8 cellular contexts compared by ENCODE assay signal in genomic region chr7:100693312-100694195, GRCh38. TPM values are rescaled to one million over a fixed set of nuclear protein-coding genes. Genes with fewer than 3 reads are reported as not detected.
DNase-seq lines count a peak whose midpoint lies in the region; ATAC-seq and TF ChIP-seq lines count a peak whose summit lies in the region.

No MANE protein-coding gene starts in this region.

- ATAC-seq in GM21529 (IDR thresholded peaks at IDR 0.05; ENCODE audit: unreplicated experiment): peak; percentile 25

- peak overlapping the region; percentile 32 for H3K27ac ChIP-seq in DOHH2 (ENCODE audit: low read depth, low read length)
- H3K27ac ChIP-seq in RWPE1: peak overlapping the region; percentile 85
- H3K27ac ChIP-seq in neural progenitor cell: peak overlapping the region; percentile 85

- H3K9me3 Mint-ChIP-seq in neural progenitor cell: no peaks in the 10 kb centered on the region

- H3K79me2 ChIP-seq in DOHH2 (ENCODE audit: control insufficient read depth, low read length): peaks cover 52% of the 10 kb centered on the region
- peaks cover 53% of the 10 kb centered on the region for H3K79me2 ChIP-seq in neural progenitor cell (ENCODE audit: low read depth)

- POLR2A ChIA-PET in RWPE1 (lab: Yijun Ruan, JAX; ENCODE audit: low non-redundant PET): interaction anchor here (1.3 kb wide), 1 partner anchor 12 kb away, joined by 3 read pairs; the partner anchor contains the start of gene POP7

- CTCF ChIA-PET in RWPE1 (lab: Yijun Ruan, JAX): interaction anchor here (0.6 to 2.8 kb wide), 7 partner anchors 12 to 525 kb away, joined by 3 to 15 read pairs (median 3); partner anchors contain the start of genes POP7 and ZNHIT1

- peak overlapping the region; percentile 97 for H3K27ac Mint-ChIP-seq in neural progenitor cell

- H4K20me1 ChIP-seq in DOHH2 (ENCODE audit: control insufficient read depth, insufficient read depth, low read depth, low read length) (peaks cover 25% of the 10 kb centered on the region), neural progenitor cell (ENCODE audit: low read depth) (peaks cover 49% of the 10 kb centered on the region)

- H3K36me3 ChIP-seq in DOHH2 (ENCODE audit: control insufficient read depth, low read length): peaks cover 42% of the 10 kb centered on the region
- no peaks in the 10 kb centered on the region for H3K36me3 ChIP-seq in neural progenitor cell

- H3K4me1 Mint-ChIP-seq in neural progenitor cell: peaks cover 41% of the 10 kb centered on the region

- peak overlapping the region; percentile 99 for H3K4me3 Mint-ChIP-seq in neural progenitor cell

- in situ Hi-C loops in G401 (cut with HindIII; ENCODE audit: low sequenced_read_pairs): no loop called here

- no peak for TF ChIP-seq POLR2A in erythroblast (IDR thresholded peaks at IDR 0.05; ENCODE audit: low read length)

- H3K9me3 ChIP-seq in DOHH2 (ENCODE audit: control insufficient read depth, insufficient read depth, low read length) (no peaks in the 10 kb centered on the region), neural progenitor cell (ENCODE audit: low read depth) (no peaks in the 10 kb centered on the region)

- H3K36me3 Mint-ChIP-seq in neural progenitor cell: peaks cover 4% of the 10 kb centered on the region

- H3K27me3 Mint-ChIP-seq in neural progenitor cell (ENCODE audit: insufficient read depth, low read depth): peaks cover 27% of the 10 kb centered on the region

- peak overlapping the region; percentile 93 for H3K9ac ChIP-seq in neural progenitor cell

- DNase-seq in RWPE1 (ENCODE audit: low spot score): no peak
- DNase-seq in erythroblast (lab: John Stamatoyannopoulos, UW): peak; percentile 48 to 63
- peak; percentile 78 for DNase-seq in neural progenitor cell (ENCODE audit: low spot score)
- DNase-seq in NCI-H446 treated with DMSO at 0.1 percent for 48 hours (lab: John Stamatoyannopoulos, UW): no peak
- no peak for DNase-seq in G401 (ENCODE audit: low spot score)
- no peak for DNase-seq in activated gamma-delta T cell treated with Interleukin-2 at 50 U/mL for 16 hours

- TF ChIP-seq CTCF in DOHH2 (IDR thresholded peaks at IDR 0.05; ENCODE audit: low read depth, low read length, poor library complexity, severe bottlenecking) (no peak), RWPE1 (conservative IDR thresholded peaks at IDR 0.05; ENCODE audit: low read depth) (no peak), neural progenitor cell (IDR thresholded peaks at IDR 0.05) (no peak)

- H3K4me1 ChIP-seq in DOHH2 (ENCODE audit: control insufficient read depth, low read length) (peaks cover 47% of the 10 kb centered on the region), neural progenitor cell (peaks cover 21% of the 10 kb centered on the region)

- H3K4me2 ChIP-seq in DOHH2 (ENCODE audit: low read length) (peak overlapping the region; percentile 79), neural progenitor cell (peak overlapping the region; percentile 98)

- H3K9me2 ChIP-seq in DOHH2 (replicated peaks; ENCODE audit: control insufficient read depth, low read length): no peaks in the 10 kb centered on the region

- H3F3A ChIP-seq in DOHH2 (ENCODE audit: control insufficient read depth, insufficient read depth) (peaks cover 19% of the 10 kb centered on the region), neural progenitor cell (ENCODE audit: low read depth) (peaks cover 41% of the 10 kb centered on the region)

- H3K4me3 ChIP-seq in DOHH2 (ENCODE audit: low read length) (peak overlapping the region; percentile 87), neural progenitor cell (peak overlapping the region; percentile 100)

- H2AFZ ChIP-seq in neural progenitor cell (replicated peaks): no peak overlapping the region

- H3K27me3 ChIP-seq in DOHH2 (ENCODE audit: control insufficient read depth, low read length): peaks cover 28% of the 10 kb centered on the region
- peaks cover 20% of the 10 kb centered on the region for H3K27me3 ChIP-seq in neural progenitor cell

RNA-seq across cellular contexts. Expression of gene GIGYF1, which starts 0.5 kb away (rescaled TPM):
- 24.2 and 64.5 TPM in 2 replicates for total RNA-seq in neural progenitor cell (ENCODE audit: low replicate concordance)
- 20.6 and 28.1 TPM in 2 replicates for total RNA-seq in G401 (2014; rRNA removed; shearing (Covaris generic))

RNA-seq across cellular contexts. Expression of gene POP7, which starts 12.4 kb away (rescaled TPM):
- total RNA-seq in neural progenitor cell (ENCODE audit: low replicate concordance): 19.4 and 55.1 TPM in 2 replicates
- total RNA-seq in G401 (2014; rRNA removed; shearing (Covaris generic)): 116 and 136 TPM in 2 replicates

RNA-seq across cellular contexts. Expression of gene GNB2, which starts 20.0 kb away (rescaled TPM):
- total RNA-seq in neural progenitor cell (ENCODE audit: low replicate concordance): 54.3 and 110 TPM in 2 replicates
- 232 and 241 TPM in 2 replicates for total RNA-seq in G401 (2014; rRNA removed; shearing (Covaris generic))

RNA-seq across cellular contexts. Expression of gene EPO, which starts 26.7 kb away (rescaled TPM):
- 0.09 and 0.58 TPM in 2 replicates for total RNA-seq in neural progenitor cell (ENCODE audit: low replicate concordance)
- not detected in 2 replicates for total RNA-seq in G401 (2014; rRNA removed; shearing (Covaris generic))

RNA-seq across cellular contexts. Expression of gene ACTL6B, which starts 37.3 kb away (rescaled TPM):
- total RNA-seq in neural progenitor cell (ENCODE audit: low replicate concordance): not detected in 2 replicates
- 0.14 TPM in 1 of 2 replicates, not detected in the other for total RNA-seq in G401 (2014; rRNA removed; shearing (Covaris generic))

Comparison
In these comparisons a context has a peak if more than half of its experiments do, and no peak if none do; other contexts are left out.
1. H3K27ac ChIP-seq: peak in every context shown above with its lines; median percentile 85 in RWPE1; 85 in neural progenitor cell; 32 in DOHH2.
2. DNase-seq: peak in erythroblast (2 of 2) and neural progenitor cell (single experiment); none in RWPE1 (single experiment), NCI-H446 treated with DMSO at 0.1 percent for 48 hours (single experiment), G401 (single experiment) and activated gamma-delta T cell treated with Interleukin-2 at 50 U/mL for 16 hours (single experiment).